ENCODE assay signal across 13 cellular contexts in the genomic region with DNA sequence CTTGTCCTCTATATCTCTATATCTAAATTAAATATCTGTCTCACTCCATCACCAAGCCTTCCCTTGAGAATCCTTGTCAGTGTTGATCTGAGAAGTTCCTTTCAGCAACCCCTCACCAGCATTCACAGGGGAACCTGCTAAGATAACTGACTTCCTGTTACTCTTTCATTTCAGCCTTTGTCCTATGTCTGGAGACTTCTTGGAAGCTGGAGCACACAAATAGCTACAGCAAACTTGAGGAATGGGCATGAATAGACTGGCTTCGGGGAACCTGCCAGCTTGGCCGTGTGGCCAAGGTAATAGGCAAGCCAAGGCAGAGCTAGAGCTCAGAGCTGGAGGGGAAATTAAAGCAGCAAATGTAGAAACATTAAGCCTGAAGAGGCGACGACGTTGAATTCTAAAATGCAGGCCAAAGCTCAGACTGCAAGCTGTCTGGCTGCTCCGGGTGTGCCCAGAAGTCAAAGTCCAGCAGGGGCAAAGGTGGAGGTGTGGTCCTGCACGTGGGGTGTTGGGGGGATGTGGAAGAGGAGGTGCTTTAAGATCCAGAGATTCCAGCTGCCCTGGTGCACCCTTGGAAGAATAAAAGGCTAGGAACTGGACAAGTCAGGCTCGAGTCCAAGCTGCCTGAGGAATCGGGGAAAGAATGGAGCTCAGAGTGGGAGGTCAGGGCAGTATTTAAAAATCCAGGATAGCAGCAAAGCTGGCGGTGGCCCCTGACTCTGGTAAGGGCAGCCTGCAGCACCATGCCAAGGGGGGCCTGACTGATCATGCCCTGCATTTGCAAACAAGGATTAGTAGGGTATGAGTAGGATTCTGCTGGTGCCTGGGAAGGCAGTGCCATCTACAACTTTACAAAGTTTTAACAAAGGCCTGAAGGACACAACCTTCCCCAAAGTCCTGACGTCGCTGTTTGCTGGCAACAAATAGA.
A peak's percentile ranks its signal among the peaks of the same experiment; 100 is the strongest.
DNase-seq lines count a peak whose midpoint lies in the region; ATAC-seq and TF ChIP-seq lines count a peak whose summit lies in the region.
"Had no signal": no experiment of that assay in that cellular context is flagged by ENCODE, and none has a peak within 500 bp of the region (broad histone marks: within the 10 kb centered on the region; RNA-seq: fewer than 3 reads in every experiment).

No MANE protein-coding gene starts in this region.

- TF ChIP-seq POLR2A in breast epithelium (IDR thresholded peaks at IDR 0.05): no peak

- no peaks in the 10 kb centered on the region for H3K9me3 ChIP-seq in breast epithelium

- H3K4me3 ChIP-seq in breast epithelium (peak overlapping the region in 1 of 3 donors; percentile 6), skin epidermis (peak overlapping the region in 1 of 7 experiments; percentile 2)

- TF ChIP-seq CTCF in breast epithelium (IDR thresholded peaks at IDR 0.05): no peak

- intact Hi-C loops in breast epithelium (cut with DNase I; ENCODE audit: low total_unique reads): no loop called here
- intact Hi-C loops in left colon (cut with DNase I, micrococcal nuclease): no loop called here

- H3K27me3 ChIP-seq in breast epithelium: no peaks in the 10 kb centered on the region

- ATAC-seq in left colon: peak; percentile 99
- ATAC-seq: HCT116 had no signal

- H3K36me3 ChIP-seq in breast epithelium: no peaks in the 10 kb centered on the region

- H3K4me1 ChIP-seq in breast epithelium: no peaks in the 10 kb centered on the region

- DNase-seq in LoVo (ENCODE audit: low spot score): peak; percentile 15
- peak in 1 of 2 donors; percentile 83 for DNase-seq in breast epithelium (ENCODE audit: low spot score in 2 of 2)
- DNase-seq in left colon: peak; percentile 78 to 80
- DNase-seq in A172 (ENCODE audit: low spot score): no peak
- DNase-seq in NCI-H2227 (lab: John Stamatoyannopoulos, UW; ENCODE audit: unreplicated experiment): no peak
- no peak for DNase-seq in NCI-H146 treated with DMSO at 0.1 percent for 48 hours (lab: John Stamatoyannopoulos, UW; ENCODE audit: unreplicated experiment)
- DNase-seq in stimulated activated CD4-positive, alpha-beta T cell treated with anti-CD3 and anti-CD28 coated beads, Interleukin-1b, Interleukin-23, amount 100 ng/mL, for 48 hours: no peak
- DNase-seq: activated CD4-positive, CD25-positive, alpha-beta regulatory T cell; NCI-H1694 treated with DMSO at 0.1 percent for 48 hours; retina had no signal

- peak overlapping the region; percentile 71 to 85 for H3K27ac ChIP-seq in breast epithelium
- peak overlapping the region in 20 of 21 experiments; percentile 28 to 85 (median 72) for H3K27ac ChIP-seq in skin epidermis
- H3K27ac ChIP-seq: C4-2B had no signal

Comparison
In these comparisons a context has a peak if more than half of its experiments do, and no peak if none do; other contexts are left out.
1. DNase-seq: peak in LoVo (single experiment) and left colon (2 of 2); none in A172 (single experiment), NCI-H2227 (single experiment), NCI-H146 treated with DMSO at 0.1 percent for 48 hours (single experiment) and stimulated activated CD4-positive, alpha-beta T cell treated with anti-CD3 and anti-CD28 coated beads, Interleukin-1b, Interleukin-23, amount 100 ng/mL, for 48 hours (single experiment).